Comparison of ENCODE assay signal across 1 cellular context in genomic region chr7:105131033-105131656, GRCh38.
A peak's percentile ranks its signal among the peaks of the same experiment; 100 is the strongest.
TF ChIP-seq lines count a peak whose summit lies in the region.

No MANE protein-coding gene starts in this region.

TF ChIP-seq in K562, 482 proteins besides CTCF, POLR2A, EP300 and RAD21 (continued from another document and continues in another):
- TF ChIP-seq USF1 (CRISPR knock-in tag; IDR thresholded peaks at IDR 0.05) (no peak), ARID3B (CRISPR knock-in tag; IDR thresholded peaks at IDR 0.05; ENCODE audit: borderline replicate concordance) (no peak), PURB (CRISPR knock-in tag; IDR thresholded peaks at IDR 0.05; ENCODE audit: low read depth) (no peak), BRCA1 (IDR thresholded peaks at IDR 0.05) (no peak), BRCA1 (CRISPR knock-in tag; IDR thresholded peaks at IDR 0.05) (no peak), ZBTB2 (IDR thresholded peaks at IDR 0.05) (no peak; the same call in 1 of the 2 replicates), TGIF2 (CRISPR knock-in tag; IDR thresholded peaks at IDR 0.05) (no peak), PHF21A (IDR thresholded peaks at IDR 0.05; ENCODE audit: borderline replicate concordance, low read depth) (no peak), SIRT6 (IDR thresholded peaks at IDR 0.05; ENCODE audit: low read depth, low read length) (no peak), ZBTB12 (CRISPR knock-in tag; IDR thresholded peaks at IDR 0.05) (no peak), SRSF9 (IDR thresholded peaks at IDR 0.05; ENCODE audit: borderline replicate concordance, low read depth, low read length) (no peak), KHSRP (IDR thresholded peaks at IDR 0.05) (no peak), NR2F6 (CRISPR knock-in tag; IDR thresholded peaks at IDR 0.05) (no peak), E2F1 (CRISPR knock-in tag; IDR thresholded peaks at IDR 0.05) (no peak), FIP1L1 (IDR thresholded peaks at IDR 0.05; ENCODE audit: low read depth, low read length, poor library complexity, severe bottlenecking) (no peak), ZNF785 (CRISPR knock-in tag; IDR thresholded peaks at IDR 0.05) (no peak), TEAD4 (IDR thresholded peaks at IDR 0.05; ENCODE audit: low read length) (peak; percentile 73; the same call in 1 of the 2 replicates), TEAD4 (CRISPR knock-in tag; IDR thresholded peaks at IDR 0.05; ENCODE audit: borderline replicate concordance) (no peak), GATAD2B (IDR thresholded peaks at IDR 0.05; ENCODE audit: borderline replicate concordance) (no peak), ZNF24 (IDR thresholded peaks at IDR 0.05) (no peak), POLR2H (tag; IDR thresholded peaks at IDR 0.05; ENCODE audit: low read depth) (peak; percentile 42; the same call in 1 of the 2 replicates), SNRNP70 (optimal IDR thresholded peaks at IDR 0.05; ENCODE audit: low read depth, low read length) (no peak), ZNF311 (CRISPR knock-in tag; IDR thresholded peaks at IDR 0.05) (no peak), ZNF77 (CRISPR knock-in tag; IDR thresholded peaks at IDR 0.05) (no peak), PHF8 (IDR thresholded peaks at IDR 0.05; ENCODE audit: borderline replicate concordance, low read length) (peak; percentile 12; the same call in 1 of the 2 replicates), GATA2 (CRISPR knock-in tag; IDR thresholded peaks at IDR 0.05) (no peak), SMARCA4 (IDR thresholded peaks at IDR 0.05) (peak; percentile 79), MAZ (CRISPR knock-in tag; conservative IDR thresholded peaks at IDR 0.05 in 1 of 2, IDR thresholded peaks at IDR 0.05 in 1 of 2) (peak; percentile 36 to 39; a peak in 1 of 4 replicates), SREBF1 (IDR thresholded peaks at IDR 0.05; ENCODE audit: borderline replicate concordance, low read depth, low read length) (no peak), TCF3 (CRISPR knock-in tag; IDR thresholded peaks at IDR 0.05) (peak; percentile 42; the same call in 1 of the 2 replicates), BACH1 (tag; IDR thresholded peaks at IDR 0.05) (peak; percentile 96), POU5F1 (IDR thresholded peaks at IDR 0.05; ENCODE audit: borderline replicate concordance, low read depth, low read length, partially characterized antibody) (no peak), KDM2B (CRISPR knock-in tag; IDR thresholded peaks at IDR 0.05) (no peak), ZBTB5 (IDR thresholded peaks at IDR 0.05) (no peak), THAP7 (CRISPR knock-in tag; IDR thresholded peaks at IDR 0.05) (no peak), ARID1B (IDR thresholded peaks at IDR 0.05) (peak; percentile 77), ZNF41 (CRISPR knock-in tag; conservative IDR thresholded peaks at IDR 0.05) (no peak), NCOA2 (IDR thresholded peaks at IDR 0.05; ENCODE audit: partially characterized antibody in 2 of 2) (no peak), HMBOX1 (IDR thresholded peaks at IDR 0.05) (no peak; the same call in 1 of the 2 replicates), BHLHE40 (IDR thresholded peaks at IDR 0.05; ENCODE audit: low read length) (peak; percentile 50), FOS (IDR thresholded peaks at IDR 0.05; ENCODE audit: extremely low read depth, insufficient read length) (no peak), PKNOX1 (IDR thresholded peaks at IDR 0.05) (no peak; the same call in 1 of the 2 replicates), ZNF717 (CRISPR knock-in tag; IDR thresholded peaks at IDR 0.05) (no peak), POLR2G (IDR thresholded peaks at IDR 0.05; ENCODE audit: low read depth, low read length) (no peak), SPI1 (IDR thresholded peaks at IDR 0.05; ENCODE audit: borderline replicate concordance, low read depth, low read length) (no peak), ATF3 (IDR thresholded peaks at IDR 0.05) (peak; percentile 67), ATF3 (CRISPR knock-in tag; conservative IDR thresholded peaks at IDR 0.05) (no peak), HINFP (tag; conservative IDR thresholded peaks at IDR 0.05; ENCODE audit: low read depth) (no peak), HMGXB4 (CRISPR knock-in tag; IDR thresholded peaks at IDR 0.05) (no peak), POLR2AphosphoS2 (IDR thresholded peaks at IDR 0.05; ENCODE audit: low read length) (no peak), CHD1 (IDR thresholded peaks at IDR 0.05; ENCODE audit: low read length) (no peak), SRF (CRISPR knock-in tag; IDR thresholded peaks at IDR 0.05) (no peak; a peak in 1 of 4 replicates), KAT7 (CRISPR knock-in tag; IDR thresholded peaks at IDR 0.05; ENCODE audit: borderline replicate concordance) (no peak), ZNF655 (CRISPR knock-in tag; IDR thresholded peaks at IDR 0.05) (no peak)
